Comparison of ENCODE assay signal across 2 cellular contexts in the genomic region with DNA sequence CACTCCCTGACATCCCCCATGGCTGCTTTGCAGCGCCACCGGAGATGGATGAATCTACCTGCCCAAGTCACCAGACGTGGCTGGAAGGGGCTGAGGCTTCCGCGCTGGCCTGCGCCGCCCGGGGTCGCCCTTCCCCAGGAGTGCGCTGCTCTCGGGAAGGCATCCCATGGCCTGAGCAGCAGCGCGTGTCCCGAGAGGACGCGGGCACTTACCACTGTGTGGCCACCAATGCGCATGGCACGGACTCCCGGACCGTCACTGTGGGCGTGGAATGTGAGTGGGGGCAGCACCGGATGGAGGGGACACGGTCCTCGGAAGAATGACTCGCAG.
A peak's percentile ranks its signal among the peaks of the same experiment; 100 is the strongest.
TF ChIP-seq lines count a peak whose summit lies in the region.

No MANE protein-coding gene starts in this region.

TF ChIP-seq in WTC11, 78 proteins besides CTCF, POLR2A, EP300 and RAD21:
- TF ChIP-seq ATF3 (CRISPR knock-in tag; conservative IDR thresholded peaks at IDR 0.05) (no peak), ZNF396 (CRISPR knock-in tag; IDR thresholded peaks at IDR 0.05; ENCODE audit: borderline replicate concordance) (no peak), ZBTB43 (CRISPR knock-in tag; IDR thresholded peaks at IDR 0.05) (no peak), ATF1 (CRISPR knock-in tag; IDR thresholded peaks at IDR 0.05) (no peak), JUN (CRISPR knock-in tag; IDR thresholded peaks at IDR 0.05) (no peak), NFATC4 (CRISPR knock-in tag; IDR thresholded peaks at IDR 0.05) (no peak), TP53 (CRISPR knock-in tag; IDR thresholded peaks at IDR 0.05) (no peak)

TF ChIP-seq in HepG2, 621 proteins besides CTCF, POLR2A, EP300 and RAD21:
- TF ChIP-seq RFXANK (CRISPR knock-in tag; IDR thresholded peaks at IDR 0.05) (no peak), CBX2 (IDR thresholded peaks at IDR 0.05; ENCODE audit: low read depth, low read length) (no peak), CBX2 (CRISPR knock-in tag; IDR thresholded peaks at IDR 0.05; ENCODE audit: low read depth) (no peak), RAD51 (IDR thresholded peaks at IDR 0.05; ENCODE audit: borderline replicate concordance) (no peak), ZNF768 (CRISPR knock-in tag; IDR thresholded peaks at IDR 0.05) (peak; percentile 14; the same call in 1 of the 2 replicates)
- TF ChIP-seq, protein P1, sequence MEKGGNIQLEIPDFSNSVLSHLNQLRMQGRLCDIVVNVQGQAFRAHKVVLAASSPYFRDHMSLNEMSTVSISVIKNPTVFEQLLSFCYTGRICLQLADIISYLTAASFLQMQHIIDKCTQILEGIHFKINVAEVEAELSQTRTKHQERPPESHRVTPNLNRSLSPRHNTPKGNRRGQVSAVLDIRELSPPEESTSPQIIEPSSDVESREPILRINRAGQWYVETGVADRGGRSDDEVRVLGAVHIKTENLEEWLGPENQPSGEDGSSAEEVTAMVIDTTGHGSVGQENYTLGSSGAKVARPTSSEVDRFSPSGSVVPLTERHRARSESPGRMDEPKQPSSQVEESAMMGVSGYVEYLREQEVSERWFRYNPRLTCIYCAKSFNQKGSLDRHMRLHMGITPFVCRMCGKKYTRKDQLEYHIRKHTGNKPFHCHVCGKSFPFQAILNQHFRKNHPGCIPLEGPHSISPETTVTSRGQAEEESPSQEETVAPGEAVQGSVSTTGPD (CRISPR knock-in tag; IDR thresholded peaks at IDR 0.05): no peak
